Comparison of ENCODE assay signal across 21 cellular contexts in the genomic region with DNA sequence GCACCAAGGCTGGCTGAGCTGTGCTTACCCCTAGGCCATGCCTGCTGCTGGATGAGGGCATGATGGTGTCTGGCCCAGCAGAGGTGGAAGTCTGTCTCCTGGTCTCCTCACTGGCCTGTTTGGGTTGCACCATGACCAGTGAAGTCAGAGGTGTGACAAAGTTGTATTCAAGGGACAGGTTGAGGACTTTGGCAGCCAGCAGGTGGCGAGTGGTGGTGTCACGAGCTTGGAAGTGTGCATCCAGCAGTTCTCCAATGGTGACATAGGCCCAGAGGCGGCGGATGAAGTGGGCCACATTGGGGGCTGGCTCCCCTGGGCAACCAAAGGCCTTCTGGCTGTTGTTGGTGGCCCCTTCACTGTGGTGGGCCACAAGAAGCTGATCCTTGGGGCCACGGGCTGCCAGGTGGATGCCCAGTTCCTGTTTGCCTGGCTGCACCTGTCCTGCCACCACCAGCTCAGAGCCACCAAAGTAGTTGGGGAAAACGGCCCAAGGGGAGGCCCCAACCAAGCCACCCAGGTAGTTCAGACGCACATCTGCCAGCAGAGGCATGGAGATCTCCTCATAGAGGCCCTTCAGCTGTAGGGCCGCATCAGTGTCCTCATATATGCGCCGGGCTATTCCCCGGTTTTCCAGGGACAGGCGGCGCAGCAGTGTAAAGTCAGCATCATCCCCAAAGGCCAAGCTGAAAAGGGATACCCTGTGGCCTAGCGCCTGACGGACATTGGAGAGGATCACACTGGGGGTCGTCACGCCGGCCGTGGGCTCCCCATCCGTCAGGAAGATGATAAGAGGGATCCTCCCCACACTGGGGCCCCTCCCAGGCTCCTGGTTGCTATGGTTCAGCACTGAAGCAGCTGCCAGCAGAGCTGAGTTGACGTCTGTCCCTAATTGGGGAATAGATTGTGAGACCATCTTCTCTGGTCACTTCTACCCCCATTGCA. TPM values are rescaled to one million over a fixed set of nuclear protein-coding genes. Genes with fewer than 3 reads are reported as not detected.
DNase-seq lines count a peak whose midpoint lies in the region; ATAC-seq and TF ChIP-seq lines count a peak whose summit lies in the region.
"Had no signal": no experiment of that assay in that cellular context is flagged by ENCODE, and none has a peak within 500 bp of the region (broad histone marks: within the 10 kb centered on the region; RNA-seq: fewer than 3 reads in every experiment).

No MANE protein-coding gene starts in this region.

- ATAC-seq in activated T-cell treated with anti-CD3 and anti-CD28 coated beads, Interleukin-2, amount 50 U/mL, for 4 hours = no peak
- ATAC-seq in lower lobe of right lung = no peak
- ATAC-seq: GM23338, Right ventricle myocardium inferior had no signal

- H4K5ac ChIP-seq in H9 (ENCODE audit: insufficient read length, low read depth, low read length) = no peak overlapping the region

- no peak overlapping the region for H3T11ph ChIP-seq in H9 (ENCODE audit: low read length)

- no peak overlapping the region for H3K27ac Mint-ChIP-seq in H9
- no peak overlapping the region for H3K27ac Mint-ChIP-seq in endodermal cell
- H3K27ac Mint-ChIP-seq in mesothelial cell of epicardium = peak overlapping the region; percentile 72
- H3K27ac Mint-ChIP-seq: CD4-positive, CD25-positive, alpha-beta regulatory T cell; GM23338 had no signal

- no peak overlapping the region for H3K4me2 ChIP-seq in H9 (ENCODE audit: insufficient read depth, insufficient read length, low read length)
- H3K4me2 ChIP-seq: GM23338 had no signal

- H3K27me3 ChIP-seq in H9 (ENCODE audit: insufficient read depth, low read length) (no peaks in the 10 kb centered on the region), endodermal cell (ENCODE audit: control insufficient read depth, insufficient read depth, low read length, poor library complexity, severe bottlenecking) (no peaks in the 10 kb centered on the region), lower lobe of right lung (ENCODE audit: low read depth) (no peaks in the 10 kb centered on the region)
- H3K27me3 ChIP-seq: SJSA1 had no signal

- 0 out of 3 replicates have a peak, but pooled peaks have one; percentile 11 for TF ChIP-seq CTCF in H9 (conservative IDR thresholded peaks at IDR 0.05)
- peak; percentile 51 for TF ChIP-seq CTCF in endodermal cell (conservative IDR thresholded peaks at IDR 0.05)
- TF ChIP-seq CTCF in mesothelial cell of epicardium (IDR thresholded peaks at IDR 0.05; ENCODE audit: unreplicated experiment) = no peak
- TF ChIP-seq CTCF in lower lobe of right lung (IDR thresholded peaks at IDR 0.05) = no peak

- no peak overlapping the region for H2BK5ac ChIP-seq in H9 (ENCODE audit: insufficient read length, low read length)

- H4K91ac ChIP-seq in H9 (ENCODE audit: insufficient read length, low read depth, low read length) = no peak overlapping the region

- H2BK120ac ChIP-seq in H9 (ENCODE audit: low read depth, low read length, poor library complexity, severe bottlenecking) = no peak overlapping the region

- no peak overlapping the region for H2BK12ac ChIP-seq in H9 (ENCODE audit: insufficient read length, low read depth, low read length)

- H4K8ac ChIP-seq in H9 (replicated peaks; ENCODE audit: insufficient read length, low read depth, low read length) = no peak overlapping the region

- peaks cover 70 to 74% of the 10 kb centered on the region in 2 experiments for H3K9me3 Mint-ChIP-seq in H9
- H3K9me3 Mint-ChIP-seq in endodermal cell = peaks cover 61% of the 10 kb centered on the region
- H3K9me3 Mint-ChIP-seq in mesothelial cell of epicardium = peaks cover 51% of the 10 kb centered on the region
- peaks cover 3% of the 10 kb centered on the region for H3K9me3 Mint-ChIP-seq in activated T-cell treated with anti-CD3 and anti-CD28 coated beads, Interleukin-2, amount 50 U/mL, for 4 hours

- H3K23me2 ChIP-seq in H9 (ENCODE audit: insufficient read length, low read depth, low read length, poor library complexity, severe bottlenecking) = no peaks in the 10 kb centered on the region

- no peaks in the 10 kb centered on the region for H3K79me1 ChIP-seq in H9 (ENCODE audit: insufficient read depth, low read depth, low read length, poor library complexity, severe bottlenecking)

- H3K4me1 ChIP-seq in H9 (ENCODE audit: insufficient read depth, low read length) = no peaks in the 10 kb centered on the region
- no peaks in the 10 kb centered on the region for H3K4me1 ChIP-seq in endodermal cell (ENCODE audit: control insufficient read depth, insufficient read depth, low read length)
- H3K4me1 ChIP-seq in lower lobe of right lung = no peaks in the 10 kb centered on the region
- H3K4me1 ChIP-seq: SJSA1 had no signal

- H3K23ac ChIP-seq in H9 (ENCODE audit: insufficient read length, low read depth, low read length) = no peak overlapping the region

- H3K36me3 ChIP-seq in endodermal cell (ENCODE audit: control insufficient read depth, insufficient read depth, low read length) = no peaks in the 10 kb centered on the region
- H3K36me3 ChIP-seq in lower lobe of right lung = no peaks in the 10 kb centered on the region
- H3K36me3 ChIP-seq: SJSA1 had no signal

- H3K27ac ChIP-seq in H9 (ENCODE audit: insufficient read length, low read depth, low read length) (no peak overlapping the region), endodermal cell (ENCODE audit: low read depth, low read length) (no peak overlapping the region), lower lobe of right lung (no peak overlapping the region)
- H3K27ac ChIP-seq: SJSA1 had no signal

- H3K4me3 ChIP-seq in endodermal cell (ENCODE audit: low read length) (no peak overlapping the region), lower lobe of right lung (no peak overlapping the region)
- H3K4me3 ChIP-seq: GM23338, SJSA1 had no signal

- H3K9ac ChIP-seq in H9 (ENCODE audit: extremely low read depth, insufficient read length, low read length) = no peak overlapping the region
- no peak overlapping the region for H3K9ac ChIP-seq in endodermal cell (ENCODE audit: extremely low read depth, low read length, poor library complexity, severe bottlenecking)

- no peak overlapping the region for H2BK15ac ChIP-seq in H9 (ENCODE audit: low read depth, low read length)

- no peak overlapping the region for H3K14ac ChIP-seq in H9 (ENCODE audit: insufficient read depth, low read length)

- no peak overlapping the region for H3K4me3 Mint-ChIP-seq in H9
- H3K4me3 Mint-ChIP-seq in endodermal cell = no peak overlapping the region
- no peak overlapping the region for H3K4me3 Mint-ChIP-seq in mesothelial cell of epicardium
- no peak overlapping the region for H3K4me3 Mint-ChIP-seq in activated T-cell treated with anti-CD3 and anti-CD28 coated beads, Interleukin-2, amount 50 U/mL, for 4 hours
- H3K4me3 Mint-ChIP-seq: CD4-positive, CD25-positive, alpha-beta regulatory T cell; GM23338 had no signal

- no peaks in the 10 kb centered on the region for H4K20me1 ChIP-seq in H9 (ENCODE audit: control insufficient read depth, insufficient read depth, insufficient read length)

- H2AFZ ChIP-seq in H9 (ENCODE audit: low read length) = no peak overlapping the region
- H2AFZ ChIP-seq: GM23338 had no signal

- WGBS in H9 (ENCODE audit: extremely low coverage, insufficient read length, low lambda C conversion rate) = no CpG with 5 or more reads among the region's 21 CpGs
- WGBS in endodermal cell (ENCODE audit: insufficient coverage in 1 of 2, insufficient read length in 1 of 2), 2 experiments = 93 to 94% methylated on average over 3 to 21 of the region's 21 CpGs

- DNase-seq in H9 (no peak), HuH-7 (ENCODE audit: low spot score) (peak; percentile 10), endodermal cell (peak; percentile 53), mesothelial cell of epicardium (ENCODE audit: low spot score in 2 of 2, unreplicated experiment in 2 of 2) (no peak), lower lobe of right lung (no peak)
- DNase-seq in activated T-cell treated with anti-CD3 and anti-CD28 coated beads, Interleukin-2, amount 50 U/mL, for 4 hours = no peak
- no peak for DNase-seq in activated CD4-positive, alpha-beta T cell treated with anti-CD3 and anti-CD28 coated beads for 1 hour
- DNase-seq: CD4-positive, CD25-positive, alpha-beta regulatory T cell; NCI-H1105; NCI-H146; NCI-H2029; NCI-H226; NCI-H524; NCI-H774; OCI-M1 had no signal

- intact Hi-C loops in lower lobe of right lung (cut with DNase I) = no loop called here

- H2BK20ac ChIP-seq in H9 (ENCODE audit: low read depth, low read length, poor library complexity, severe bottlenecking) = no peak overlapping the region

- H3K4ac ChIP-seq in H9 (ENCODE audit: low read depth, low read length) = no peak overlapping the region

- H2AK5ac ChIP-seq in H9 (ENCODE audit: insufficient read length, low read length) = no peak overlapping the region

- H3K9me3 ChIP-seq in H9 (ENCODE audit: control insufficient read depth, low read depth, low read length) = peaks cover 37% of the 10 kb centered on the region
- H3K9me3 ChIP-seq in endodermal cell (ENCODE audit: control insufficient read depth, low read length) = no peaks in the 10 kb centered on the region
- no peaks in the 10 kb centered on the region for H3K9me3 ChIP-seq in lower lobe of right lung
- H3K9me3 ChIP-seq: SJSA1 had no signal

- no peak overlapping the region for H3K56ac ChIP-seq in H9 (ENCODE audit: insufficient read length, low read depth, low read length)

- no peaks in the 10 kb centered on the region for H3K79me2 ChIP-seq in H9 (ENCODE audit: insufficient read depth, low read length)

- peaks cover 24 to 27% of the 10 kb centered on the region in 2 experiments for H3K4me1 Mint-ChIP-seq in H9
- H3K4me1 Mint-ChIP-seq in endodermal cell = peaks cover 12% of the 10 kb centered on the region
- peaks cover 9% of the 10 kb centered on the region for H3K4me1 Mint-ChIP-seq in mesothelial cell of epicardium
- H3K4me1 Mint-ChIP-seq in activated T-cell treated with anti-CD3 and anti-CD28 coated beads, Interleukin-2, amount 50 U/mL, for 4 hours (ENCODE audit: low read depth) = no peaks in the 10 kb centered on the region

- H3K27me3 Mint-ChIP-seq in H9 (ENCODE audit: low read depth) (peaks cover 2% of the 10 kb centered on the region), endodermal cell (ENCODE audit: insufficient read depth) (peaks cover 1% of the 10 kb centered on the region), mesothelial cell of epicardium (ENCODE audit: low read depth) (no peaks in the 10 kb centered on the region)
- peaks cover 2% of the 10 kb centered on the region for H3K27me3 Mint-ChIP-seq in activated T-cell treated with anti-CD3 and anti-CD28 coated beads, Interleukin-2, amount 50 U/mL, for 4 hours (ENCODE audit: low read depth)
- H3K27me3 Mint-ChIP-seq: CD4-positive, CD25-positive, alpha-beta regulatory T cell had no signal

- H3K18ac ChIP-seq in H9 (ENCODE audit: insufficient read length, low read depth, low read length) = no peak overlapping the region

- H3K36me3 Mint-ChIP-seq in H9 (ENCODE audit: insufficient read depth in 1 of 3, low read depth in 3 of 3) (peaks cover 3 to 6% (median 5%) of the 10 kb centered on the region in 3 experiments; a peak in 6 of 7 replicates), endodermal cell (ENCODE audit: low read depth) (no peaks in the 10 kb centered on the region), mesothelial cell of epicardium (peaks cover 1% of the 10 kb centered on the region)
- H3K36me3 Mint-ChIP-seq in activated T-cell treated with anti-CD3 and anti-CD28 coated beads, Interleukin-2, amount 50 U/mL, for 4 hours (ENCODE audit: insufficient read depth) = no peaks in the 10 kb centered on the region
- H3K36me3 Mint-ChIP-seq: CD4-positive, CD25-positive, alpha-beta regulatory T cell had no signal

RNA-seq across cellular contexts. Expression of gene ITIH6, which starts 39.7 kb away (rescaled TPM):
- total RNA-seq in H9 (2021) (not detected in 2 replicates), endodermal cell (not detected), mesothelial cell of epicardium (0.25 TPM in 1 of 3 replicates, not detected in the others), lower lobe of right lung (not detected)
- polyA plus RNA-seq in endodermal cell (2013, experiment 1 of 2) = not detected
- polyA plus RNA-seq in endodermal cell (2013, experiment 2 of 2) = not detected
- total RNA-seq in activated T-cell treated with anti-CD3 and anti-CD28 coated beads, Interleukin-2, amount 50 U/mL, for 4 hours = not detected
- total RNA-seq: A673; CD4-positive, CD25-positive, alpha-beta regulatory T cell; Daoy; GM23338; Right ventricle myocardium inferior; SJSA1 had no signal
- polyA plus RNA-seq: BJ; CD4-positive, CD25-positive, alpha-beta regulatory T cell; GM23338 had no signal

RNA-seq across cellular contexts. Expression of gene MAGED2, which starts 49.2 kb away (rescaled TPM):
- total RNA-seq in H9 (2021) (146 and 148 TPM in 2 replicates), endodermal cell (100 to 1,000 TPM; 261 to 273 TPM), mesothelial cell of epicardium (410 to 423 TPM (median 423 TPM) in 3 replicates), lower lobe of right lung (88.3 TPM)
- polyA plus RNA-seq in endodermal cell (2013, experiment 1 of 2) = 355 TPM
- polyA plus RNA-seq in endodermal cell (2013, experiment 2 of 2) = 364 TPM
- 10 to 100 TPM; 22.1 to 25.0 (median 22.7) TPM for total RNA-seq in activated T-cell treated with anti-CD3 and anti-CD28 coated beads, Interleukin-2, amount 50 U/mL, for 4 hours

Comparison
In these comparisons a context has a peak if more than half of its experiments do, and no peak if none do; other contexts are left out.
1. DNase-seq: peak in HuH-7 (single experiment) and endodermal cell (single experiment); none in H9 (single experiment), mesothelial cell of epicardium (0 of 2), activated T-cell treated with anti-CD3 and anti-CD28 coated beads, Interleukin-2, amount 50 U/mL, for 4 hours (single experiment), lower lobe of right lung (single experiment) and activated CD4-positive, alpha-beta T cell treated with anti-CD3 and anti-CD28 coated beads for 1 hour (single experiment).
2. CTCF ChIP-seq: peak in H9 (single experiment) and endodermal cell (single experiment); none in mesothelial cell of epicardium (single experiment) and lower lobe of right lung (single experiment).